In genomic region chr2:240560480-240561324, GRCh38 we compare ENCODE assay signal across 8 cellular contexts. TPM values are rescaled to one million over a fixed set of nuclear protein-coding genes. Genes with fewer than 3 reads are reported as not detected.
A peak's percentile ranks its signal among the peaks of the same experiment; 100 is the strongest.
DNase-seq lines count a peak whose midpoint lies in the region; ATAC-seq and TF ChIP-seq lines count a peak whose summit lies in the region.

No MANE protein-coding gene starts in this region.

- peaks cover 34% of the 10 kb centered on the region for H3K36me3 ChIP-seq in WERI-Rb-1
- H3K36me3 ChIP-seq in mammary epithelial cell (ENCODE audit: insufficient read depth, low read length): no peaks in the 10 kb centered on the region

- DNase-seq in AG04450 (ENCODE audit: low read depth, low spot score) (peak; percentile 93), NCI-H2196 treated with DMSO at 0.1 percent for 48 hours (lab: John Stamatoyannopoulos, UW; ENCODE audit: unreplicated experiment) (peak; percentile 97), WERI-Rb-1 (peak; percentile 99), mammary epithelial cell (peak; percentile 97), immature natural killer cell (peak; percentile 100), smooth muscle cell of the brain vasculature (ENCODE audit: low read depth, low spot score) (peak; percentile 96)

- no peaks in the 10 kb centered on the region for H4K20me1 ChIP-seq in mammary epithelial cell (ENCODE audit: insufficient read depth, low read length)

- H3K4me3 Mint-ChIP-seq in immature natural killer cell: peak overlapping the region; percentile 83 to 91 (median 88)

- peak overlapping the region; percentile 80 for H3K9ac ChIP-seq in mammary epithelial cell (ENCODE audit: insufficient read depth, low read length)

- peaks cover 39% of the 10 kb centered on the region for H3K4me1 ChIP-seq in mammary epithelial cell (ENCODE audit: insufficient read depth, low read length)

- peaks cover 27% of the 10 kb centered on the region for H3K79me2 ChIP-seq in mammary epithelial cell (ENCODE audit: insufficient read depth, low read length)

- peaks cover 0 to 13% (median 8%) of the 10 kb centered on the region in 3 donors for H3K36me3 Mint-ChIP-seq in immature natural killer cell

- peak overlapping the region; percentile 90 to 98 (median 93) for H3K27ac Mint-ChIP-seq in immature natural killer cell

- 2% methylated on average over 38 of the region's 101 CpGs for WGBS in mammary epithelial cell (ENCODE audit: low coverage, missing lambda C conversion rate)

- dilution Hi-C loops in mammary epithelial cell (cut with HindIII; ENCODE audit: low sequenced_read_pairs): no loop called here

- H3K27ac ChIP-seq in AG04450 (ENCODE audit: low read depth, low read length) (peak overlapping the region; percentile 88), WERI-Rb-1 (peak overlapping the region; percentile 98), mammary epithelial cell (ENCODE audit: insufficient read depth, low read depth, low read length) (peak overlapping the region; percentile 73)

- H3K27me3 Mint-ChIP-seq in immature natural killer cell (ENCODE audit: low read depth in 3 of 3): peaks cover 13 to 19% (median 15%) of the 10 kb centered on the region in 3 donors

- H3K4me1 Mint-ChIP-seq in immature natural killer cell: peaks cover 79% of the 10 kb centered on the region in 2 donors

- H3K9me3 ChIP-seq in AG04450 (ENCODE audit: control insufficient read depth, insufficient read depth, low read length): no peaks in the 10 kb centered on the region; the same call in 1 of the 2 replicates
- H3K9me3 ChIP-seq in WERI-Rb-1 (ENCODE audit: severe bottlenecking): no peaks in the 10 kb centered on the region
- no peaks in the 10 kb centered on the region for H3K9me3 ChIP-seq in mammary epithelial cell (replicated peaks; ENCODE audit: insufficient read depth, low read length)

- ATAC-seq in GM18870 (IDR thresholded peaks at IDR 0.05; ENCODE audit: unreplicated experiment): peak; percentile 40
- peak; percentile 55 for ATAC-seq in HG03135 (IDR thresholded peaks at IDR 0.05; ENCODE audit: unreplicated experiment)

- CTCF ChIA-PET in AG04450 (lab: Charles Lee) (interaction anchor here (1.9 kb wide), 1 partner anchor 47 kb away, joined by 8 read pairs; no protein-coding TSS in a partner anchor), mammary epithelial cell (lab: Charles Lee; ENCODE audit: low non-redundant PET) (interaction anchor here (0.5 kb wide), 1 partner anchor 10 kb away, joined by 4 read pairs; no protein-coding TSS in a partner anchor)

- intact Hi-C loops in mammary epithelial cell (cut with micrococcal nuclease): loop anchor here (5.0 to 10.0 kb wide), 2 partner anchors 126 to 282 kb away; partner anchors contain the start of gene GPC1

- peak overlapping the region; percentile 70 for H3K4me3 ChIP-seq in AG04450 (ENCODE audit: low read depth, low read length)
- peak overlapping the region; percentile 88 for H3K4me3 ChIP-seq in WERI-Rb-1 (ENCODE audit: low read depth, low read length)
- peak overlapping the region; percentile 64 to 78 (median 69) for H3K4me3 ChIP-seq in mammary epithelial cell (replicated peaks in 1 of 3; ENCODE audit: insufficient read depth in 1 of 3, low read depth in 2 of 3, low read length in 3 of 3)

- BruUV-seq in mammary epithelial cell (replicated peaks; lab: Mats Ljungman, UMichigan): no TSS peak

- TF ChIP-seq CTCF in AG04450 (IDR thresholded peaks at IDR 0.05; ENCODE audit: low read depth, low read length): peak; percentile 40
- TF ChIP-seq CTCF in WERI-Rb-1 (IDR thresholded peaks at IDR 0.05; ENCODE audit: low read depth, low read length): no peak
- peak; percentile 9 to 23 for TF ChIP-seq CTCF in mammary epithelial cell (conservative IDR thresholded peaks at IDR 0.05 in 1 of 2, IDR thresholded peaks at IDR 0.05 in 1 of 2; ENCODE audit: extremely low read depth in 1 of 2, insufficient read depth in 1 of 2, low read depth in 1 of 2, low read length in 2 of 2)

- peak overlapping the region; percentile 87 for H2AFZ ChIP-seq in mammary epithelial cell (ENCODE audit: low read depth, low read length)

- H3K27me3 ChIP-seq in AG04450 (ENCODE audit: control insufficient read depth, insufficient read depth, low read length) (no peaks in the 10 kb centered on the region), WERI-Rb-1 (ENCODE audit: insufficient read depth, low read depth, severe bottlenecking) (no peaks in the 10 kb centered on the region), mammary epithelial cell (ENCODE audit: insufficient read depth, low read length) (no peaks in the 10 kb centered on the region)

- H3K9me3 Mint-ChIP-seq in immature natural killer cell: no peaks in the 10 kb centered on the region

- POLR2A ChIA-PET in AG04450 (lab: Yijun Ruan, JAX): interaction anchor here (0.7 to 2.1 kb wide), 7 partner anchors 8 to 355 kb away, joined by 3 to 22 read pairs (median 3); partner anchors contain the start of genes CAPN10 and RNPEPL1

- peak overlapping the region; percentile 95 for H3K4me2 ChIP-seq in mammary epithelial cell (ENCODE audit: insufficient read depth, low read depth, low read length)

- in situ Hi-C loops in mammary epithelial cell (cut with MboI; ENCODE audit: low sequenced_read_pairs in 2 of 2): no loop called here

RNA-seq across cellular contexts. Expression of gene DUSP28, which starts 0.5 kb away (rescaled TPM):
- polyA plus RNA-seq in AG04450 (2011; rRNA removed) (4.4 and 6.1 TPM in 2 replicates), mammary epithelial cell (2.6 TPM), immature natural killer cell (10 to 100 TPM; 13.7 to 27.4 (median 27.4) TPM)
- 1.1 TPM in 2 replicates for polyA minus RNA-seq in AG04450 (2011; rRNA and poly(A)+ RNA removed)
- 1 to 10 TPM; 2.8 to 3.2 TPM for total RNA-seq in mammary epithelial cell
- polyA minus RNA-seq in mammary epithelial cell: 0.62 TPM

RNA-seq across cellular contexts. Expression of gene ANKMY1, which starts 2.9 kb away (rescaled TPM):
- polyA plus RNA-seq in AG04450 (2011; rRNA removed): 2.9 and 3.1 TPM in 2 replicates
- polyA minus RNA-seq in AG04450 (2011; rRNA and poly(A)+ RNA removed): 7.2 and 8.8 TPM in 2 replicates
- 10 to 100 TPM in 1 of 2 donors, 1 to 10 TPM in 1; 7.7 to 11.7 TPM for total RNA-seq in mammary epithelial cell
- polyA plus RNA-seq in mammary epithelial cell: 4.1 TPM
- polyA minus RNA-seq in mammary epithelial cell: 5.7 TPM
- 10 to 100 TPM in 1 of 3 donors, 1 to 10 TPM in 2; 5.6 to 12.4 (median 7.3) TPM for polyA plus RNA-seq in immature natural killer cell

RNA-seq across cellular contexts. Expression of gene RNPEPL1, which starts 7.6 kb away (rescaled TPM):
- polyA plus RNA-seq in AG04450 (2011; rRNA removed) (7.2 and 15.0 TPM in 2 replicates), mammary epithelial cell (12.8 TPM), immature natural killer cell (10 to 100 TPM; 46.5 to 51.4 (median 49.9) TPM)
- polyA minus RNA-seq in AG04450 (2011; rRNA and poly(A)+ RNA removed): 12.7 and 23.8 TPM in 2 replicates
- 10 to 100 TPM; 12.5 to 40.6 TPM for total RNA-seq in mammary epithelial cell
- polyA minus RNA-seq in mammary epithelial cell: 42.5 TPM

RNA-seq across cellular contexts. Expression of gene CAPN10, which starts 25.8 kb away (rescaled TPM):
- polyA plus RNA-seq in AG04450 (2011; rRNA removed) (5.6 and 7.5 TPM in 2 replicates), mammary epithelial cell (8.9 TPM), immature natural killer cell (10 to 100 TPM in 2 of 3 donors, 1 to 10 TPM in 1; 9.7 to 22.5 (median 11.6) TPM)
- 8.2 and 9.1 TPM in 2 replicates for polyA minus RNA-seq in AG04450 (2011; rRNA and poly(A)+ RNA removed)
- total RNA-seq in mammary epithelial cell: 10 to 100 TPM; 16.0 to 27.7 TPM
- polyA minus RNA-seq in mammary epithelial cell: 4.7 TPM

Comparison
In these comparisons a context has a peak if more than half of its experiments do, and no peak if none do; other contexts are left out.
1. Peak in every context shown above with its lines: DNase-seq, ATAC-seq, H3K4me3 ChIP-seq and H3K27ac ChIP-seq.